ENCODE assay signal across 29 cellular contexts in the genomic region with DNA sequence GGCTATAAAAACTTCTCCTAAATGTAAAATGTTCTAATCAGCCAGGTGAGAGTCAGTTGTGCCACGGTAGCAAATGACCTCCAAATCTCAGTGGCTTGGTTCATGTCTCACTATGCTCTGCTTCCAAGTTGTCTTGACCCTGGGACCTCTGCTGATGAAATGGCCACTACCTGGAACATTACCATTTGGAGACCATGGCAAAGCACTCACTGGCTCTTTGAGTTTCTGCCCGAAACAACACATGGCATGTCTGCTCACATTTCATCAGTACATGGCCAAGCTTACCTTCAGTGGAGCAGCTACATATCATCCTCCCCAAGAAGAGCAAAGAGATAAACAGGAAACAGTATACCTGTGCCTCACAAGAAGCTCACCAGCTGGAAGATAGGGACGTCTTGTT. TPM values are rescaled to one million over a fixed set of nuclear protein-coding genes. Genes with fewer than 3 reads are reported as not detected.
"Had no signal": no experiment of that assay in that cellular context is flagged by ENCODE, and none has a peak within 500 bp of the region (broad histone marks: within the 10 kb centered on the region; RNA-seq: fewer than 3 reads in every experiment).

No MANE protein-coding gene starts in this region.

- H3K9ac ChIP-seq: neural progenitor cell, parathyroid adenoma had no signal

- H3K36me3 ChIP-seq: neural progenitor cell, ovary, right lobe of liver, sigmoid colon, stomach, thoracic aorta, thyroid gland, tibial nerve, upper lobe of left lung, uterus had no signal

- H3K27ac ChIP-seq: neural progenitor cell, ovary, parathyroid adenoma, psoas muscle, right lobe of liver, sigmoid colon, stomach, thoracic aorta, thyroid gland, tibial nerve, upper lobe of left lung, uterus had no signal

- H3K9me3 ChIP-seq: ovary, psoas muscle, right lobe of liver, sigmoid colon, stomach, thoracic aorta, thyroid gland, tibial nerve, upper lobe of left lung, uterus had no signal

- H3K4me2 ChIP-seq: neural progenitor cell had no signal

- ATAC-seq: natural killer cell; right cardiac atrium; right lobe of liver; stimulated activated effector memory CD8-positive, alpha-beta T cell treated with anti-CD3 and anti-CD28 coated beads, Interleukin-12 subunit alpha, Interleukin-12 subunit beta, amount 100 ng/mL, for 72 hours; stimulated activated naive B cell treated with anti-CD40 and anti-IgM and Interleukin-4, amounts not matched to agents 10 μg/mL and 1 μg/mL and 100 μg/mL, for 72 hours had no signal

- H2AFZ ChIP-seq: neural progenitor cell, parathyroid adenoma had no signal

- H3K27me3 ChIP-seq: neural progenitor cell, ovary, right lobe of liver, sigmoid colon, stomach, thyroid gland, tibial nerve, upper lobe of left lung, uterus had no signal

- DNase-seq: natural killer cell; occipital lobe; ovary; posterior cingulate gyrus; psoas muscle; right cardiac atrium; right lobe of liver; sigmoid colon; small intestine; stimulated activated CD4-positive, alpha-beta T cell treated with anti-CD3 and anti-CD28 coated beads, Interleukin-15, amount 100 ng/mL, for 24 hours; stimulated activated CD4-positive, alpha-beta T cell treated with anti-CD3 and anti-CD28 coated beads, Interleukin-2, amount 100 ng/mL, for 24 hours; stimulated activated CD4-positive, alpha-beta T cell treated with anti-CD3 and anti-CD28 coated beads, Interleukin-2, amount 100 ng/mL, for 48 hours; stimulated activated CD4-positive, alpha-beta T cell treated with anti-CD3 and anti-CD28 coated beads, Interleukin-4, amount 100 ng/mL, for 24 hours; stimulated activated naive B cell treated with anti-CD40 and anti-IgM and Interleukin-4, amounts not matched to agents 10 μg/mL and 1 μg/mL and 100 μg/mL, for 72 hours; stimulated activated naive CD4-positive, alpha-beta T cell treated with Interleukin-2 at 50 U/mL for 16 hours; stomach; thyroid gland; trophoblast cell; upper lobe of left lung; uterus had no signal

- H3K4me1 ChIP-seq: parathyroid adenoma, psoas muscle, right lobe of liver, sigmoid colon, stomach, thyroid gland, uterus had no signal

- H3K4me3 ChIP-seq: neural progenitor cell, ovary, psoas muscle, right lobe of liver, sigmoid colon, stomach, thoracic aorta, thyroid gland, tibial nerve, upper lobe of left lung, uterus had no signal

RNA-seq across cellular contexts. Expression of gene PLEKHG7, which starts 40.2 kb away (rescaled TPM):
- total RNA-seq: occipital lobe, osteoblast, psoas muscle, right cardiac atrium, subcutaneous adipose tissue, temporal lobe, thoracic aorta, thyroid gland had no signal
- polyA plus RNA-seq: neural cell, ovary, psoas muscle, right cardiac atrium had no signal
